In genomic region chr12:56156464-56157200, GRCh38 we compare ENCODE assay signal across 8 cellular contexts. TPM values are rescaled to one million over a fixed set of nuclear protein-coding genes. Genes with fewer than 3 reads are reported as not detected.
DNase-seq lines count a peak whose midpoint lies in the region; ATAC-seq, FAIRE-seq and TF ChIP-seq lines count a peak whose summit lies in the region.
"Not testable (repeated sequence)": the region's sequence is repeated elsewhere in the genome, so short reads cannot be mapped to it uniquely, and the experiment has no call there.

No MANE protein-coding gene starts in this region.

- H3K23me2 ChIP-seq in H1 (ENCODE audit: low read depth, low read length), result peaks cover 22% of the 10 kb centered on the region

- H3K4me1 ChIP-seq in HEK293 (ENCODE audit: control insufficient read depth, insufficient read depth, low read length), result not testable (repeated sequence)
- H3K4me1 ChIP-seq in H1 (replicated peaks in 1 of 4; ENCODE audit: control insufficient read depth in 3 of 4, insufficient read depth in 4 of 4, low read length in 3 of 4), result peaks cover 9 to 36% (median 21%) of the 10 kb centered on the region in 4 experiments
- peaks cover 36% of the 10 kb centered on the region for H3K4me1 ChIP-seq in keratinocyte (ENCODE audit: control insufficient read depth, extremely low read depth, insufficient read depth, low read length)
- H3K4me1 ChIP-seq in stomach, result peaks cover 29 to 58% (median 55%) of the 10 kb centered on the region in 4 donors

- not testable (repeated sequence) for H2BK15ac ChIP-seq in H1 (ENCODE audit: low read length)

- H3K23ac ChIP-seq in H1 (ENCODE audit: insufficient read length), result not testable (repeated sequence)

- H3K9me1 ChIP-seq in keratinocyte (ENCODE audit: control insufficient read depth, extremely low read depth, insufficient read depth, low read length), result not testable (repeated sequence)

- not testable (repeated sequence) for H3K27me3 ChIP-seq in BJ (ENCODE audit: control insufficient read depth, insufficient read depth, low read length); H1 (replicated peaks in 1 of 4; ENCODE audit: control insufficient read depth in 3 of 4, extremely low read depth in 1 of 4, insufficient read depth in 3 of 4, low read length in 3 of 4); keratinocyte (ENCODE audit: control insufficient read depth, extremely low read depth, insufficient read depth, low read length); stomach

- TF ChIP-seq POLR2A in H1 (IDR thresholded peaks at IDR 0.05; ENCODE audit: control extremely low read depth in 1 of 2, low read depth in 2 of 2, low read length in 2 of 2); stomach (IDR thresholded peaks at IDR 0.05): not testable (repeated sequence)

- CTCF ChIA-PET in BJ (lab: Yijun Ruan, JAX) (interaction anchor here (0.6 to 2.8 kb wide), 3 partner anchors 30 to 67 kb away, joined by 3 to 10 read pairs (median 4); partner anchors contain the start of genes ESYT1 and SMARCC2), HEK293 (lab: Yijun Ruan, JAX) (interaction anchor here (0.6 to 2.0 kb wide), 4 partner anchors 23 to 309 kb away, joined by 3 to 6 read pairs (median 4); partner anchors contain the start of gene ESYT1), T-cell (lab: Charles Lee) (interaction anchor here in 1 of 2 donors (0.7 kb wide), 1 partner anchor 305 kb away, joined by 3 read pairs; no protein-coding TSS in a partner anchor), H1 (lab: Charles Lee; ENCODE audit: partially characterized antibody) (interaction anchor here (0.6 to 2.7 kb wide), 10 partner anchors 13 to 1646 kb away, joined by 3 to 15 read pairs (median 4); partner anchors contain the start of genes ESYT1, SMARCC2 and ZC3H10)

- peak overlapping the region; percentile 76 to 77; a peak in 2 of 4 replicates for H3K4me2 ChIP-seq in H1 (ENCODE audit: insufficient read depth in 1 of 2, low read depth in 2 of 2, low read length in 2 of 2)
- H3K4me2 ChIP-seq in keratinocyte (ENCODE audit: control insufficient read depth, extremely low read depth, insufficient read depth, low read depth, low read length), result peak overlapping the region; percentile 88

- not testable (repeated sequence) for H3K9me3 ChIP-seq in HEK293 (ENCODE audit: control insufficient read depth, insufficient read depth, low read depth, low read length); H1 (ENCODE audit: insufficient read depth in 2 of 2, low read depth in 1 of 2, low read length in 1 of 2); keratinocyte (ENCODE audit: control insufficient read depth, low read depth, low read length); stomach

- peak overlapping the region; percentile 27; the same call in 1 of the 2 replicates for H2BK12ac ChIP-seq in H1 (ENCODE audit: low read depth, low read length)

- dilution Hi-C loops in keratinocyte (cut with MboI; ENCODE audit: extremely low pct_ligation_motif_present, low sequenced_read_pairs), result not testable (repeated sequence)

- H3K4me3 ChIP-seq in BJ (ENCODE audit: low read depth, low read length), result peak overlapping the region; percentile 64; the same call in 1 of the 2 replicates
- not testable (repeated sequence) for H3K4me3 ChIP-seq in HEK293 (ENCODE audit: low read depth, low read length); keratinocyte (ENCODE audit: control insufficient read depth in 2 of 3, extremely low read depth in 1 of 3, insufficient read depth in 2 of 3, low read depth in 1 of 3, low read length in 3 of 3)
- peak overlapping the region in 2 of 4 experiments; percentile 63 to 91; a peak in 6 of 8 replicates for H3K4me3 ChIP-seq in H1 (ENCODE audit: extremely low read depth in 1 of 4, insufficient read depth in 2 of 4, low read depth in 3 of 4, low read length in 4 of 4)
- H3K4me3 ChIP-seq in stomach, result peak overlapping the region; percentile 71 to 85 (median 74)

- H2BK120ac ChIP-seq in H1 (replicated peaks; ENCODE audit: low read depth, low read length), result not testable (repeated sequence)

- not testable (repeated sequence) for H4K8ac ChIP-seq in H1 (ENCODE audit: extremely low read depth, insufficient read depth, low read length)

- H2BK5ac ChIP-seq in H1 (ENCODE audit: low read depth, low read length), result not testable (repeated sequence)

- DNase-seq in BJ (ENCODE audit: low read depth); T-cell; activated naive CD8-positive, alpha-beta T cell treated with anti-CD3 and anti-CD28 coated beads, Interleukin-2, amount 10 ng/mL, durations not matched to agents 7 days and 5 days; H1 (ENCODE audit: low read depth in 1 of 2, low spot score in 2 of 2); keratinocyte (ENCODE audit: low read depth, low spot score); neural crest cell (ENCODE audit: low read depth, low spot score); stomach: not testable (repeated sequence)

- TF ChIP-seq CTCF in BJ (IDR thresholded peaks at IDR 0.05; ENCODE audit: insufficient read depth, low read depth, low read length); HEK293 (tag by site-specific recombination; IDR thresholded peaks at IDR 0.05); H1 (IDR thresholded peaks at IDR 0.05; ENCODE audit: control extremely low read depth in 1 of 3, insufficient read depth in 1 of 3, low read depth in 1 of 3, low read length in 3 of 3); keratinocyte (optimal IDR thresholded peaks at IDR 0.05 in 1 of 3, IDR thresholded peaks at IDR 0.05 in 1 of 3, conservative IDR thresholded peaks at IDR 0.05 in 1 of 3; ENCODE audit: extremely low read depth in 1 of 3, insufficient read depth in 2 of 3, low read length in 3 of 3); neural crest cell (conservative IDR thresholded peaks at IDR 0.05); stomach (IDR thresholded peaks at IDR 0.05): not testable (repeated sequence)

- ATAC-seq in T-cell (replicated peaks in 1 of 4); activated naive CD8-positive, alpha-beta T cell treated with anti-CD3 and anti-CD28 coated beads, Interleukin-2, amount 10 ng/mL, durations not matched to agents 7 days and 5 days (ENCODE audit: low read depth): not testable (repeated sequence)

- H3K27ac Mint-ChIP-seq in T-cell (peak overlapping the region; percentile 92 to 94), neural crest cell (ENCODE audit: unreplicated experiment) (peak overlapping the region; percentile 99)
- peak overlapping the region; percentile 97 for H3K27ac Mint-ChIP-seq in activated naive CD8-positive, alpha-beta T cell treated with anti-CD3 and anti-CD28 coated beads, Interleukin-2, amount 10 ng/mL, durations not matched to agents 7 days and 5 days

- H3K79me1 ChIP-seq in H1 (ENCODE audit: low read depth, low read length), result not testable (repeated sequence)

- 92% methylated on average over 19 of the region's 21 CpGs; no CpG with 5 or more reads in 1 of the 2 experiments for WGBS in H1 (ENCODE audit: extremely low coverage in 1 of 2, insufficient coverage in 1 of 2, insufficient read length in 1 of 2, insufficient replicate concordance in 2 of 2, low coverage in 1 of 2, low lambda C conversion rate in 2 of 2, missing lambda C conversion rate in 1 of 2), 2 experiments
- 85 to 89% (median 88%) methylated on average over 21 of the region's 21 CpGs for WGBS in stomach, 5 donors

- H4K5ac ChIP-seq in H1 (ENCODE audit: insufficient read length, low read depth, low read length), result not testable (repeated sequence)

- peak overlapping the region; percentile 89 to 99 (median 97) for H3K4me3 Mint-ChIP-seq in T-cell
- H3K4me3 Mint-ChIP-seq in activated naive CD8-positive, alpha-beta T cell treated with anti-CD3 and anti-CD28 coated beads, Interleukin-2, amount 10 ng/mL, durations not matched to agents 7 days and 5 days, result peak overlapping the region; percentile 96
- peak overlapping the region; percentile 95 for H3K4me3 Mint-ChIP-seq in neural crest cell

- H3K27ac ChIP-seq in HEK293 (ENCODE audit: extremely low read depth, low read depth, low read length), result peak overlapping the region; percentile 84; the same call in 1 of the 2 replicates
- peak overlapping the region; percentile 93; the same call in 1 of the 2 replicates for H3K27ac ChIP-seq in H1 (ENCODE audit: low read depth, low read length)
- not testable (repeated sequence) for H3K27ac ChIP-seq in keratinocyte (ENCODE audit: control insufficient read depth, insufficient read depth, low read length)
- H3K27ac ChIP-seq in stomach, result peak overlapping the region; percentile 95 to 99 (median 97)

- H3K56ac ChIP-seq in H1 (replicated peaks; ENCODE audit: insufficient read length, low read depth, low read length), result not testable (repeated sequence)

- not testable (repeated sequence) for H3K18ac ChIP-seq in H1 (ENCODE audit: extremely low read depth, low read length)

- H4K20me1 ChIP-seq in H1 (replicated peaks in 1 of 2; ENCODE audit: control insufficient read depth in 1 of 2, insufficient read depth in 2 of 2, low read length in 2 of 2) (peaks cover 11 to 17% of the 10 kb centered on the region in 2 experiments), keratinocyte (ENCODE audit: control insufficient read depth, extremely low read depth, insufficient read depth, low read length) (peaks cover 15% of the 10 kb centered on the region)

- intact Hi-C loops in stomach (cut with DNase I; ENCODE audit: low total_unique reads), result not testable (repeated sequence)

- H2AFZ ChIP-seq in H1 (ENCODE audit: low read length); keratinocyte (ENCODE audit: control insufficient read depth, low read length): not testable (repeated sequence)

- not testable (repeated sequence) for H3K9ac ChIP-seq in H1 (replicated peaks in 1 of 4; ENCODE audit: extremely low read depth in 1 of 4, low read depth in 3 of 4, low read length in 3 of 4)
- H3K9ac ChIP-seq in keratinocyte (ENCODE audit: control insufficient read depth, extremely low read depth, insufficient read depth, low read length), result peak overlapping the region; percentile 99

- not testable (repeated sequence) for H3K9me3 Mint-ChIP-seq in T-cell; activated naive CD8-positive, alpha-beta T cell treated with anti-CD3 and anti-CD28 coated beads, Interleukin-2, amount 10 ng/mL, durations not matched to agents 7 days and 5 days; neural crest cell

- H2BK20ac ChIP-seq in H1 (ENCODE audit: low read length), result not testable (repeated sequence)

- H3K14ac ChIP-seq in H1 (ENCODE audit: insufficient read length), result not testable (repeated sequence)

- H4K91ac ChIP-seq in H1 (replicated peaks; ENCODE audit: insufficient read length, low read length), result not testable (repeated sequence)

- TF ChIP-seq RAD21 in H1 (IDR thresholded peaks at IDR 0.05 in 1 of 2, conservative IDR thresholded peaks at IDR 0.05 in 1 of 2; ENCODE audit: low read depth in 2 of 2, low read length in 2 of 2), result not testable (repeated sequence)

- not testable (repeated sequence) for FAIRE-seq in H1 (lab: Jason Lieb, UNC); keratinocyte (lab: Jason Lieb, UNC)

- not testable (repeated sequence) for H2AK5ac ChIP-seq in H1 (ENCODE audit: low read depth, low read length)

- H3K36me3 Mint-ChIP-seq in T-cell, result peaks cover 29% of the 10 kb centered on the region
- H3K36me3 Mint-ChIP-seq in activated naive CD8-positive, alpha-beta T cell treated with anti-CD3 and anti-CD28 coated beads, Interleukin-2, amount 10 ng/mL, durations not matched to agents 7 days and 5 days, result peaks cover 34% of the 10 kb centered on the region
- H3K36me3 Mint-ChIP-seq in neural crest cell (ENCODE audit: low read depth), result peaks cover 28% of the 10 kb centered on the region

- POLR2A ChIA-PET in BJ (lab: Charles Lee); T-cell (lab: Charles Lee): not testable (repeated sequence)
- POLR2A ChIA-PET in HEK293 (lab: Yijun Ruan, JAX) (interaction anchor here (0.6 to 3.8 kb wide), 6 partner anchors 20 to 76 kb away, joined by 3 to 20 read pairs (median 4); partner anchors contain the start of genes ESYT1 and RNF41), H1 (lab: Charles Lee; ENCODE audit: partially characterized antibody) (interaction anchor here (0.9 to 15.6 kb wide), 8 partner anchors 9 to 111 kb away, joined by 3 to 656 read pairs (median 4); partner anchors contain the start of genes COQ10A, PA2G4, RNF41 and SMARCC2)
- POLR2A ChIA-PET in activated naive CD8-positive, alpha-beta T cell treated with anti-CD3 and anti-CD28 coated beads, Interleukin-2, amount 10 ng/mL, durations not matched to agents 7 days and 5 days (lab: Charles Lee), result interaction anchor here (0.7 to 1.4 kb wide), 9 partner anchors 11 to 523 kb away, joined by 3 to 7 read pairs (median 3); partner anchors contain the start of genes ESYT1 and ZC3H10

- not testable (repeated sequence) for H3K27me3 Mint-ChIP-seq in T-cell; activated naive CD8-positive, alpha-beta T cell treated with anti-CD3 and anti-CD28 coated beads, Interleukin-2, amount 10 ng/mL, durations not matched to agents 7 days and 5 days; neural crest cell (ENCODE audit: low read depth)

- peaks cover 48 to 70% (median 62%) of the 10 kb centered on the region in 3 donors for H3K4me1 Mint-ChIP-seq in T-cell
- H3K4me1 Mint-ChIP-seq in activated naive CD8-positive, alpha-beta T cell treated with anti-CD3 and anti-CD28 coated beads, Interleukin-2, amount 10 ng/mL, durations not matched to agents 7 days and 5 days, result peaks cover 41% of the 10 kb centered on the region
- H3K4me1 Mint-ChIP-seq in neural crest cell, result peaks cover 82% of the 10 kb centered on the region

- not testable (repeated sequence) for H3K4ac ChIP-seq in H1 (replicated peaks; ENCODE audit: insufficient read length, low read depth, low read length)

- H3K79me2 ChIP-seq in H1 (ENCODE audit: control insufficient read depth in 1 of 2, insufficient read depth in 2 of 2, low read length in 2 of 2), result peaks cover 3 to 32% of the 10 kb centered on the region in 2 experiments
- peaks cover 28% of the 10 kb centered on the region for H3K79me2 ChIP-seq in keratinocyte (ENCODE audit: control insufficient read depth, insufficient read depth, low read length)

- H3K36me3 ChIP-seq in BJ (ENCODE audit: control insufficient read depth, insufficient read depth, low read length) (peaks cover 21% of the 10 kb centered on the region), HEK293 (ENCODE audit: control insufficient read depth in 2 of 2, insufficient read depth in 1 of 2, low read length in 2 of 2) (peaks cover 4 to 47% of the 10 kb centered on the region in 2 experiments), H1 (ENCODE audit: control insufficient read depth in 2 of 4, insufficient read depth in 4 of 4, low read length in 3 of 4) (peaks cover 23 to 38% (median 27%) of the 10 kb centered on the region in 4 experiments), keratinocyte (ENCODE audit: control insufficient read depth in 2 of 2, extremely low read depth in 1 of 2, insufficient read depth in 2 of 2, low read length in 2 of 2) (peaks cover 28 to 29% of the 10 kb centered on the region in 2 experiments), stomach (peaks cover 22 to 24% (median 22%) of the 10 kb centered on the region in 4 donors)

- TF ChIP-seq EP300 in H1 (IDR thresholded peaks at IDR 0.05; ENCODE audit: borderline replicate concordance in 1 of 2, low read depth in 2 of 2, low read length in 2 of 2); stomach (IDR thresholded peaks at IDR 0.05): not testable (repeated sequence)

RNA-seq across cellular contexts. Expression of gene MYL6, which starts 1.5 kb away (rescaled TPM):
- polyA plus RNA-seq in BJ (2011; rRNA removed) (5,667 and 6,879 TPM in 2 replicates), H1 (2011; rRNA removed) (1,664 and 2,279 TPM in 2 replicates), keratinocyte (3,666 to 4,542 TPM (median 4,521 TPM) in 3 replicates), stomach (1,000 to 10,000 TPM; 3,181 to 4,672 (median 3,569) TPM)
- polyA minus RNA-seq in BJ (2011; rRNA and poly(A)+ RNA removed), result 985 and 1,932 TPM in 2 replicates
- total RNA-seq in T-cell (100 to 1,000 TPM; 506 to 663 (median 569) TPM), neural crest cell (924 TPM in 2 replicates), stomach (1,000 to 10,000 TPM; 1,132 to 3,648 (median 2,772) TPM)
- total RNA-seq in activated naive CD8-positive, alpha-beta T cell treated with anti-CD3 and anti-CD28 coated beads, Interleukin-2, amount 10 ng/mL, durations not matched to agents 7 days and 5 days, result 1,000 to 10,000 TPM; 1,083 to 1,169 TPM
- total RNA-seq in H1 (2021; fragmentation: NEBNext Ultra II Directional; extraction: Animal tissue kit (Norgen Biotek cat#: 25700)), result 1,130 and 1,137 TPM in 2 replicates
- polyA plus RNA-seq in H1 (2011; cell fraction: cytosol; rRNA removed), result 2,537 TPM
- 757 TPM for polyA plus RNA-seq in H1 (2011; cell fraction: nucleus; rRNA removed)
- polyA plus RNA-seq in H1 (2012, experiment 1 of 2), result 1,613 to 1,753 TPM (median 1,678 TPM) in 4 replicates
- polyA plus RNA-seq in H1 (2012, experiment 2 of 2), result 2,029 TPM
- polyA plus RNA-seq in H1 (2013, experiment 1 of 2), result 1,115 TPM
- 1,167 TPM for polyA plus RNA-seq in H1 (2013, experiment 2 of 2)
- polyA minus RNA-seq in H1 (2011; rRNA and poly(A)+ RNA removed), result 392 and 510 TPM in 2 replicates
- polyA minus RNA-seq in H1 (2011; cell fraction: cytosol; rRNA and poly(A)+ RNA removed), result 263 TPM
- polyA minus RNA-seq in H1 (2011; cell fraction: nucleus; rRNA and poly(A)+ RNA removed), result 608 TPM
- polyA plus RNA-seq in keratinocyte (2011; ENCODE audit: low read depth), result 3,303 TPM
- polyA plus RNA-seq in keratinocyte (2011; cell fraction: cytosol; rRNA removed), result 4,238 and 5,249 TPM in 2 replicates
- polyA plus RNA-seq in keratinocyte (2011; cell fraction: nucleus; rRNA removed), result 2,592 and 2,714 TPM in 2 replicates
- 2,021 and 2,926 TPM in 2 replicates for polyA plus RNA-seq in keratinocyte (2012; ENCODE audit: low replicate concordance)
- polyA minus RNA-seq in keratinocyte, result 862 to 923 TPM (median 864 TPM) in 3 replicates
- 780 TPM for polyA minus RNA-seq in keratinocyte (2011; cell fraction: cytosol; rRNA and poly(A)+ RNA removed)
- polyA minus RNA-seq in keratinocyte (2011; cell fraction: nucleus; rRNA and poly(A)+ RNA removed), result 337 and 450 TPM in 2 replicates

RNA-seq across cellular contexts. Expression of gene MYL6B, which starts 4.2 kb away (rescaled TPM):
- polyA plus RNA-seq in BJ (2011; rRNA removed) (74.1 and 75.4 TPM in 2 replicates), H1 (2011; rRNA removed) (146 and 202 TPM in 2 replicates), keratinocyte (42.3 to 44.9 TPM (median 44.9 TPM) in 3 replicates), stomach (10 to 100 TPM; 53.4 to 98.1 (median 60.2) TPM)
- polyA minus RNA-seq in BJ (2011; rRNA and poly(A)+ RNA removed), result 21.6 and 24.2 TPM in 2 replicates
- total RNA-seq in T-cell (10 to 100 TPM in 1 of 5 donors, 1 to 10 TPM in 4; 5.9 to 12.4 (median 7.7) TPM), neural crest cell (178 and 189 TPM in 2 replicates), stomach (10 to 100 TPM in 3 of 5 donors, 1 to 10 TPM in 1, not detected in 1; 4.9 to 24.3 (median 20.6) TPM)
- total RNA-seq in activated naive CD8-positive, alpha-beta T cell treated with anti-CD3 and anti-CD28 coated beads, Interleukin-2, amount 10 ng/mL, durations not matched to agents 7 days and 5 days, result 10 to 100 TPM; 46.6 to 47.8 TPM
- total RNA-seq in H1 (2021; fragmentation: NEBNext Ultra II Directional; extraction: Animal tissue kit (Norgen Biotek cat#: 25700)), result 162 and 163 TPM in 2 replicates
- 203 TPM for polyA plus RNA-seq in H1 (2011; cell fraction: cytosol; rRNA removed)
- polyA plus RNA-seq in H1 (2011; cell fraction: nucleus; rRNA removed), result 101 TPM
- 157 to 234 TPM (median 189 TPM) in 4 replicates for polyA plus RNA-seq in H1 (2012, experiment 1 of 2)
- 181 TPM for polyA plus RNA-seq in H1 (2012, experiment 2 of 2)
- 142 TPM for polyA plus RNA-seq in H1 (2013, experiment 1 of 2)
- 154 TPM for polyA plus RNA-seq in H1 (2013, experiment 2 of 2)
- polyA minus RNA-seq in H1 (2011; rRNA and poly(A)+ RNA removed), result 25.3 and 42.8 TPM in 2 replicates
- polyA minus RNA-seq in H1 (2011; cell fraction: cytosol; rRNA and poly(A)+ RNA removed), result 43.2 TPM
- polyA minus RNA-seq in H1 (2011; cell fraction: nucleus; rRNA and poly(A)+ RNA removed), result 35.9 TPM
- polyA plus RNA-seq in keratinocyte (2011; ENCODE audit: low read depth), result 13.2 TPM
- 27.5 and 46.7 TPM in 2 replicates for polyA plus RNA-seq in keratinocyte (2011; cell fraction: cytosol; rRNA removed)
- polyA plus RNA-seq in keratinocyte (2011; cell fraction: nucleus; rRNA removed), result 15.4 and 19.3 TPM in 2 replicates
- 10.7 and 62.3 TPM in 2 replicates for polyA plus RNA-seq in keratinocyte (2012; ENCODE audit: low replicate concordance)
- 15.8 to 39.8 TPM (median 21.1 TPM) in 3 replicates for polyA minus RNA-seq in keratinocyte
- polyA minus RNA-seq in keratinocyte (2011; cell fraction: cytosol; rRNA and poly(A)+ RNA removed), result 25.9 TPM
- 3.8 and 4.3 TPM in 2 replicates for polyA minus RNA-seq in keratinocyte (2011; cell fraction: nucleus; rRNA and poly(A)+ RNA removed)

RNA-seq across cellular contexts. Expression of gene ESYT1, which starts 28.6 kb away (rescaled TPM):
- 180 and 264 TPM in 2 replicates for polyA plus RNA-seq in BJ (2011; rRNA removed)
- polyA minus RNA-seq in BJ (2011; rRNA and poly(A)+ RNA removed), result 268 and 305 TPM in 2 replicates
- total RNA-seq in T-cell, result 100 to 1,000 TPM; 181 to 298 (median 276) TPM
- total RNA-seq in activated naive CD8-positive, alpha-beta T cell treated with anti-CD3 and anti-CD28 coated beads, Interleukin-2, amount 10 ng/mL, durations not matched to agents 7 days and 5 days, result 100 to 1,000 TPM; 251 TPM
- total RNA-seq in H1 (2021; fragmentation: NEBNext Ultra II Directional; extraction: Animal tissue kit (Norgen Biotek cat#: 25700)), result 85.1 and 86.9 TPM in 2 replicates
- polyA plus RNA-seq in H1 (2011; rRNA removed), result 165 and 174 TPM in 2 replicates
- 109 TPM for polyA plus RNA-seq in H1 (2011; cell fraction: cytosol; rRNA removed)
- 167 TPM for polyA plus RNA-seq in H1 (2011; cell fraction: nucleus; rRNA removed)
- polyA plus RNA-seq in H1 (2012, experiment 1 of 2), result 58.5 to 85.3 TPM (median 79.3 TPM) in 4 replicates
- polyA plus RNA-seq in H1 (2012, experiment 2 of 2), result 88.6 TPM
- polyA plus RNA-seq in H1 (2013, experiment 1 of 2), result 133 TPM
- 120 TPM for polyA plus RNA-seq in H1 (2013, experiment 2 of 2)
- 180 and 199 TPM in 2 replicates for polyA minus RNA-seq in H1 (2011; rRNA and poly(A)+ RNA removed)
- polyA minus RNA-seq in H1 (2011; cell fraction: cytosol; rRNA and poly(A)+ RNA removed), result 107 TPM
- 81.1 TPM for polyA minus RNA-seq in H1 (2011; cell fraction: nucleus; rRNA and poly(A)+ RNA removed)
- 140 to 205 TPM (median 141 TPM) in 3 replicates for polyA plus RNA-seq in keratinocyte
- polyA plus RNA-seq in keratinocyte (2011; ENCODE audit: low read depth), result 14.0 TPM
- 64.9 and 65.2 TPM in 2 replicates for polyA plus RNA-seq in keratinocyte (2011; cell fraction: cytosol; rRNA removed)
- 375 and 378 TPM in 2 replicates for polyA plus RNA-seq in keratinocyte (2011; cell fraction: nucleus; rRNA removed)
- 47.7 and 113 TPM in 2 replicates for polyA plus RNA-seq in keratinocyte (2012; ENCODE audit: low replicate concordance)
- 263 to 371 TPM (median 328 TPM) in 3 replicates for polyA minus RNA-seq in keratinocyte
- polyA minus RNA-seq in keratinocyte (2011; cell fraction: cytosol; rRNA and poly(A)+ RNA removed), result 167 TPM
- polyA minus RNA-seq in keratinocyte (2011; cell fraction: nucleus; rRNA and poly(A)+ RNA removed), result 386 and 463 TPM in 2 replicates
- 118 and 121 TPM in 2 replicates for total RNA-seq in neural crest cell
- 100 to 1,000 TPM in 1 of 5 donors, 10 to 100 TPM in 4; 23.3 to 142 (median 63.7) TPM for total RNA-seq in stomach
- polyA plus RNA-seq in stomach, result 10 to 100 TPM in 2 of 3 donors, 1 to 10 TPM in 1; 8.6 to 32.8 (median 13.8) TPM

RNA-seq across cellular contexts. Expression of gene SMARCC2, which starts 32.7 kb away (rescaled TPM):
- polyA plus RNA-seq in BJ (2011; rRNA removed) (60.7 and 72.6 TPM in 2 replicates), H1 (2011; rRNA removed) (33.9 and 40.5 TPM in 2 replicates), keratinocyte (23.3 to 37.6 TPM (median 32.5 TPM) in 3 replicates), stomach (10 to 100 TPM; 12.5 to 25.7 (median 20.1) TPM)
- 57.8 and 79.5 TPM in 2 replicates for polyA minus RNA-seq in BJ (2011; rRNA and poly(A)+ RNA removed)
- total RNA-seq in T-cell (100 to 1,000 TPM; 135 to 160 (median 159) TPM), neural crest cell (164 and 172 TPM in 2 replicates), stomach (100 to 1,000 TPM in 2 of 5 donors, 10 to 100 TPM in 3; 58.0 to 131 (median 72.1) TPM)
- 100 to 1,000 TPM; 162 to 174 TPM for total RNA-seq in activated naive CD8-positive, alpha-beta T cell treated with anti-CD3 and anti-CD28 coated beads, Interleukin-2, amount 10 ng/mL, durations not matched to agents 7 days and 5 days
- total RNA-seq in H1 (2021; fragmentation: NEBNext Ultra II Directional; extraction: Animal tissue kit (Norgen Biotek cat#: 25700)), result 66.3 and 78.5 TPM in 2 replicates
- polyA plus RNA-seq in H1 (2011; cell fraction: cytosol; rRNA removed), result 51.0 TPM
- polyA plus RNA-seq in H1 (2011; cell fraction: nucleus; rRNA removed), result 228 TPM
- polyA plus RNA-seq in H1 (2012, experiment 1 of 2), result 57.2 to 72.0 TPM (median 67.2 TPM) in 4 replicates
- polyA plus RNA-seq in H1 (2012, experiment 2 of 2), result 14.3 TPM
- 52.9 TPM for polyA plus RNA-seq in H1 (2013, experiment 1 of 2)
- polyA plus RNA-seq in H1 (2013, experiment 2 of 2), result 49.6 TPM
- 78.3 and 80.3 TPM in 2 replicates for polyA minus RNA-seq in H1 (2011; rRNA and poly(A)+ RNA removed)
- polyA minus RNA-seq in H1 (2011; cell fraction: cytosol; rRNA and poly(A)+ RNA removed), result 28.9 TPM
- polyA minus RNA-seq in H1 (2011; cell fraction: nucleus; rRNA and poly(A)+ RNA removed), result 139 TPM
- polyA plus RNA-seq in keratinocyte (2011; ENCODE audit: low read depth), result 15.0 TPM
- 20.2 and 21.8 TPM in 2 replicates for polyA plus RNA-seq in keratinocyte (2011; cell fraction: cytosol; rRNA removed)
- polyA plus RNA-seq in keratinocyte (2011; cell fraction: nucleus; rRNA removed), result 81.6 and 83.5 TPM in 2 replicates
- polyA plus RNA-seq in keratinocyte (2012; ENCODE audit: low replicate concordance), result 15.7 and 30.9 TPM in 2 replicates
- polyA minus RNA-seq in keratinocyte, result 28.8 to 59.6 TPM (median 38.5 TPM) in 3 replicates
- 33.2 TPM for polyA minus RNA-seq in keratinocyte (2011; cell fraction: cytosol; rRNA and poly(A)+ RNA removed)
- polyA minus RNA-seq in keratinocyte (2011; cell fraction: nucleus; rRNA and poly(A)+ RNA removed), result 59.7 and 65.7 TPM in 2 replicates

RNA-seq across cellular contexts. Expression of gene ZC3H10, which starts 38.6 kb away (rescaled TPM):
- polyA plus RNA-seq in BJ (2011; rRNA removed) (1.4 and 1.6 TPM in 2 replicates), H1 (2011; rRNA removed) (4.0 and 5.1 TPM in 2 replicates), keratinocyte (0.81 to 1.0 TPM (median 0.85 TPM) in 3 replicates), stomach (1 to 10 TPM; 1.5 to 2.2 (median 1.8) TPM)
- 2.9 and 3.7 TPM in 2 replicates for polyA minus RNA-seq in BJ (2011; rRNA and poly(A)+ RNA removed)
- total RNA-seq in T-cell (10 to 100 TPM in 3 of 5 donors, 1 to 10 TPM in 2; 8.4 to 15.1 (median 11.4) TPM), neural crest cell (19.1 and 19.3 TPM in 2 replicates), stomach (1 to 10 TPM in 3 of 5 donors, under 1 TPM in 2; under 0.01 to 5.8 (median 3.1) TPM)
- total RNA-seq in activated naive CD8-positive, alpha-beta T cell treated with anti-CD3 and anti-CD28 coated beads, Interleukin-2, amount 10 ng/mL, durations not matched to agents 7 days and 5 days, result 10 to 100 TPM; 10.6 to 12.0 TPM
- 11.2 and 12.5 TPM in 2 replicates for total RNA-seq in H1 (2021; fragmentation: NEBNext Ultra II Directional; extraction: Animal tissue kit (Norgen Biotek cat#: 25700))
- 4.3 TPM for polyA plus RNA-seq in H1 (2011; cell fraction: cytosol; rRNA removed)
- 7.6 TPM for polyA plus RNA-seq in H1 (2011; cell fraction: nucleus; rRNA removed)
- polyA plus RNA-seq in H1 (2012, experiment 1 of 2), result 4.6 to 7.7 TPM (median 5.1 TPM) in 4 replicates
- 3.7 TPM for polyA plus RNA-seq in H1 (2012, experiment 2 of 2)
- polyA plus RNA-seq in H1 (2013, experiment 1 of 2), result 4.2 TPM
- 3.9 TPM for polyA plus RNA-seq in H1 (2013, experiment 2 of 2)
- 10.7 and 15.3 TPM in 2 replicates for polyA minus RNA-seq in H1 (2011; rRNA and poly(A)+ RNA removed)
- polyA minus RNA-seq in H1 (2011; cell fraction: cytosol; rRNA and poly(A)+ RNA removed), result 7.1 TPM
- 34.0 TPM for polyA minus RNA-seq in H1 (2011; cell fraction: nucleus; rRNA and poly(A)+ RNA removed)
- 0.89 TPM for polyA plus RNA-seq in keratinocyte (2011; ENCODE audit: low read depth)
- 0.43 and 0.44 TPM in 2 replicates for polyA plus RNA-seq in keratinocyte (2011; cell fraction: cytosol; rRNA removed)
- 1.1 and 1.2 TPM in 2 replicates for polyA plus RNA-seq in keratinocyte (2011; cell fraction: nucleus; rRNA removed)
- polyA plus RNA-seq in keratinocyte (2012; ENCODE audit: low replicate concordance), result 1.0 and 1.2 TPM in 2 replicates
- polyA minus RNA-seq in keratinocyte, result 0.96 to 3.8 TPM (median 3.7 TPM) in 3 replicates
- polyA minus RNA-seq in keratinocyte (2011; cell fraction: cytosol; rRNA and poly(A)+ RNA removed), result 0.58 TPM
- 0.95 and 1.2 TPM in 2 replicates for polyA minus RNA-seq in keratinocyte (2011; cell fraction: nucleus; rRNA and poly(A)+ RNA removed)
